In the genomic region with DNA sequence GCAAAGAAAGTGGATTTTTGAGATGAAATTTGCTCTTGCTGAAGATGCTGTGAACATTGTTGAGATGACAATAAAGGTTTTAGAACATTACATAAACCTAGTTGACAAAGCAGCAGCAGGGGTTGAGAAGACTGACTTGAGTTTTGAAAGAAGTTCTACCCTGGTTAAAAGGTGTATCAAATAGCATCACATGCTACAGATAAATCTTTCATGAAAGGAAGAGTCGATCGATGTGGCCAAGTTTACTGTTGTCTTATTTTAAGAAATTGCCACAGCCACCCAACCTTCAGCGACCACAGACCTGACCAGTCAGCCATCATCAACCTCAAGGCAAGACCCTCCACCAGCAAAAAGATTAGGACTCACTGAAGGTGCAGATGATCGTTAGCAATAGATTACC, we compare ENCODE assay signal across 3 cellular contexts.
"Had no signal": no experiment of that assay in that cellular context is flagged by ENCODE, and none has a peak within 500 bp of the region (broad histone marks: within the 10 kb centered on the region; RNA-seq: fewer than 3 reads in every experiment).

No MANE protein-coding gene starts in this region.

- H3K4me3 ChIP-seq: GM12878 had no signal

- ATAC-seq: GM12878 had no signal

- DNase-seq: GDM1, GF-D8 had no signal
